Comparison of ENCODE assay signal across 20 cellular contexts in genomic region chr16:56116577-56116964, GRCh38.
"Had no signal": no experiment of that assay in that cellular context is flagged by ENCODE, and none has a peak within 500 bp of the region (broad histone marks: within the 10 kb centered on the region; RNA-seq: fewer than 3 reads in every experiment).

No MANE protein-coding gene starts in this region.

- H3K9me3 ChIP-seq: esophagus muscularis mucosa, neutrophil, ovary, psoas muscle, tibial nerve had no signal

- H3K4me1 Mint-ChIP-seq: activated naive CD8-positive, alpha-beta T cell treated with anti-CD3 and anti-CD28 coated beads, Interleukin-2, amount 10 ng/mL, durations not matched to agents 7 days and 5 days had no signal

- H3K27me3 ChIP-seq: esophagus muscularis mucosa, ovary, tibial nerve had no signal

- H3K27ac ChIP-seq: esophagus muscularis mucosa, neutrophil, ovary, psoas muscle, tibial nerve had no signal

- H3K4me3 Mint-ChIP-seq: activated CD4-positive, alpha-beta memory T cell treated with anti-CD3 and anti-CD28 coated beads for 36 hours; activated naive CD4-positive, alpha-beta T cell treated with anti-CD3 and anti-CD28 coated beads for 36 hours; activated naive CD8-positive, alpha-beta T cell treated with anti-CD3 and anti-CD28 coated beads, Interleukin-2, amount 10 ng/mL, durations not matched to agents 7 days and 5 days; naive thymus-derived CD4-positive, alpha-beta T cell; stimulated activated naive CD8-positive, alpha-beta T cell treated with anti-CD3 and anti-CD28 coated beads, Interleukin-15, Interleukin-2, amounts not matched to agents 100 ng/mL and 50 ng/mL, for 24 hours had no signal

- H3K4me3 ChIP-seq: esophagus muscularis mucosa, ovary, psoas muscle, tibial nerve had no signal

- H3K9me3 Mint-ChIP-seq: activated CD4-positive, alpha-beta memory T cell treated with anti-CD3 and anti-CD28 coated beads for 36 hours; activated naive CD4-positive, alpha-beta T cell treated with anti-CD3 and anti-CD28 coated beads for 36 hours; activated naive CD8-positive, alpha-beta T cell treated with anti-CD3 and anti-CD28 coated beads, Interleukin-2, amount 10 ng/mL, durations not matched to agents 7 days and 5 days; stimulated activated naive CD8-positive, alpha-beta T cell treated with anti-CD3 and anti-CD28 coated beads, Interleukin-15, Interleukin-2, amounts not matched to agents 100 ng/mL and 50 ng/mL, for 24 hours had no signal

- H3K36me3 Mint-ChIP-seq: activated CD4-positive, alpha-beta memory T cell treated with anti-CD3 and anti-CD28 coated beads for 36 hours; activated naive CD8-positive, alpha-beta T cell treated with anti-CD3 and anti-CD28 coated beads, Interleukin-2, amount 10 ng/mL, durations not matched to agents 7 days and 5 days; naive thymus-derived CD4-positive, alpha-beta T cell had no signal

- H3K27me3 Mint-ChIP-seq: activated CD4-positive, alpha-beta memory T cell treated with anti-CD3 and anti-CD28 coated beads for 36 hours had no signal

- DNase-seq: activated CD4-positive, alpha-beta memory T cell treated with anti-CD3 and anti-CD28 coated beads for 36 hours; activated CD4-positive, alpha-beta T cell treated with anti-CD3 and anti-CD28 coated beads for 4 hours; activated CD4-positive, CD25-positive, alpha-beta regulatory T cell; activated naive CD4-positive, alpha-beta T cell treated with anti-CD3 and anti-CD28 coated beads for 36 hours; activated naive CD8-positive, alpha-beta T cell treated with anti-CD3 and anti-CD28 coated beads, Interleukin-2, amount 10 ng/mL, durations not matched to agents 7 days and 5 days; activated T-cell treated with anti-CD3 and anti-CD28 coated beads, Interleukin-2, amount 50 U/mL, for 48 hours; amniotic stem cell; effector CD8-positive, alpha-beta T cell; islet precursor cell; left colon; naive thymus-derived CD4-positive, alpha-beta T cell; ovary; psoas muscle; right cardiac atrium; stimulated activated CD4-positive, alpha-beta T cell treated with anti-CD3 and anti-CD28 coated beads, Interleukin-4, amount 100 ng/mL, for 4 hours; T1000 had no signal

- ATAC-seq: left colon; naive thymus-derived CD4-positive, alpha-beta T cell; psoas muscle had no signal

- H3K4me1 ChIP-seq: esophagus muscularis mucosa, psoas muscle had no signal

- H3K27ac Mint-ChIP-seq: activated CD4-positive, alpha-beta memory T cell treated with anti-CD3 and anti-CD28 coated beads for 36 hours; activated naive CD4-positive, alpha-beta T cell treated with anti-CD3 and anti-CD28 coated beads for 36 hours; activated naive CD8-positive, alpha-beta T cell treated with anti-CD3 and anti-CD28 coated beads, Interleukin-2, amount 10 ng/mL, durations not matched to agents 7 days and 5 days; naive thymus-derived CD4-positive, alpha-beta T cell; stimulated activated naive CD8-positive, alpha-beta T cell treated with anti-CD3 and anti-CD28 coated beads, Interleukin-15, Interleukin-2, amounts not matched to agents 100 ng/mL and 50 ng/mL, for 24 hours had no signal

- H3K36me3 ChIP-seq: esophagus muscularis mucosa, neutrophil, ovary, tibial nerve had no signal
